Comparison of ENCODE assay signal across 8 cellular contexts in genomic region chr20:31602779-31603441, GRCh38. TPM values are rescaled to one million over a fixed set of nuclear protein-coding genes. Genes with fewer than 3 reads are reported as not detected.
A peak's percentile ranks its signal among the peaks of the same experiment; 100 is the strongest.
DNase-seq lines count a peak whose midpoint lies in the region; ATAC-seq, FAIRE-seq and TF ChIP-seq lines count a peak whose summit lies in the region.

No MANE protein-coding gene starts in this region.

- peak overlapping the region; percentile 72 to 82 (median 77) for H3K4me3 Mint-ChIP-seq in nephron

- CTCF ChIA-PET in GM12878 (lab: Yijun Ruan, JAX): interaction anchor here (1.2 to 18.6 kb wide), 4 partner anchors 10 to 39 kb away, joined by 4 to 958 read pairs (median 25); no protein-coding TSS in a partner anchor

- BruUV-seq in GM12878 (replicated peaks; lab: Mats Ljungman, UMichigan): no TSS peak

- H3K9ac ChIP-seq in GM12878 (ENCODE audit: control insufficient read depth, insufficient read depth, low read length): no peak overlapping the region

- intact Hi-C loops in GM12878 (cut with micrococcal nuclease; ENCODE audit: unreplicated experiment) (no loop called here), lower leg skin (cut with DNase I; ENCODE audit: low total_unique reads) (no loop called here)

- WGBS in GM12878 (ENCODE audit: insufficient coverage, insufficient replicate concordance, low lambda C conversion rate, missing lambda C conversion rate): under 1% methylated on average over 17 of the region's 17 CpGs
- 68 to 77% methylated on average over 17 of the region's 17 CpGs for WGBS in lower leg skin, 2 donors

- H3K4me3 ChIP-seq in GM12878 (no peak overlapping the region), lower leg skin (ENCODE audit: low read depth, poor library complexity, severe bottlenecking) (no peak overlapping the region)

- H3K27ac ChIP-seq in GM12878 (ENCODE audit: control insufficient read depth, insufficient read depth): no peak overlapping the region

- no peaks in the 10 kb centered on the region for H3K79me2 ChIP-seq in GM12878 (ENCODE audit: control insufficient read depth, insufficient read depth, low read length)

- POLR2A ChIA-PET in GM12878 (lab: Charles Lee): interaction anchor here (1.7 to 2.0 kb wide), 2 partner anchors 9 to 30 kb away, joined by 6 to 16 read pairs; no protein-coding TSS in a partner anchor

- no peak for TF ChIP-seq RAD21 in GM12878 (IDR thresholded peaks at IDR 0.05; ENCODE audit: insufficient read depth, low read depth, low read length)

- FAIRE-seq in GM12878 (lab: Jason Lieb, UNC): peak; percentile 88

- no peaks in the 10 kb centered on the region for H4K20me1 ChIP-seq in GM12878 (ENCODE audit: control insufficient read depth, insufficient read depth)

- peak in 1 of 2 experiments; percentile 15; a peak in 1 of 4 replicates for TF ChIP-seq EP300 in GM12878 (IDR thresholded peaks at IDR 0.05; ENCODE audit: borderline replicate concordance in 1 of 2, control insufficient read depth in 1 of 2, low read depth in 2 of 2, low read length in 2 of 2)

- SMC1A ChIA-PET in GM12878 (lab: Charles Lee; ENCODE audit: uncharacterized antibody, unreplicated experiment): interaction anchor here (0.6 to 1.0 kb wide), 3 partner anchors 9 to 40 kb away, joined by 3 to 6 read pairs (median 3); no protein-coding TSS in a partner anchor

- no peak overlapping the region for H2AFZ ChIP-seq in GM12878 (ENCODE audit: control insufficient read depth, low read depth, low read length)

- peak overlapping the region; percentile 95 to 99 (median 96) for H3K27ac Mint-ChIP-seq in nephron

- H3K9me3 ChIP-seq in GM12878 (replicated peaks; ENCODE audit: control insufficient read depth, insufficient read depth, low read length): no peaks in the 10 kb centered on the region; the same call in 2 of the 3 replicates

- in situ Hi-C loops in GM12878 (cut with MboI): no loop called here

- ATAC-seq in HG03025 (IDR thresholded peaks at IDR 0.05; ENCODE audit: low FRiP score, unreplicated experiment) (peak; percentile 52), GM12878 (peak; percentile 76)

- H3K27me3 Mint-ChIP-seq in nephron (ENCODE audit: low read depth): peaks cover 3% of the 10 kb centered on the region

- TF ChIP-seq POLR2A in GM12878 (IDR thresholded peaks at IDR 0.05; ENCODE audit: low read depth, low read length): no peak
- TF ChIP-seq POLR2A in lower leg skin (IDR thresholded peaks at IDR 0.05): no peak

- peaks cover 27% of the 10 kb centered on the region for H3K4me1 Mint-ChIP-seq in nephron

- TF ChIP-seq CTCF in GM12878 (IDR thresholded peaks at IDR 0.05 in 2 of 3, conservative IDR thresholded peaks at IDR 0.05 in 1 of 3; ENCODE audit: control insufficient read depth in 2 of 3, extremely low read depth in 1 of 3, insufficient read depth in 1 of 3, low read depth in 3 of 3, low read length in 3 of 3) (no peak), nephron (IDR thresholded peaks at IDR 0.05; ENCODE audit: unreplicated experiment in 3 of 3) (no peak), lower leg skin (IDR thresholded peaks at IDR 0.05) (no peak)

- DNase-seq in activated naive CD4-positive, alpha-beta T cell treated with Interleukin-2 at 50 U/mL for 16 hours: peak; percentile 64
- DNase-seq in activated naive CD4-positive, alpha-beta T cell treated with anti-CD3 and anti-CD28 coated beads, Interleukin-2, amount 50 U/mL, for 16 hours: no peak
- DNase-seq in SIG-M5 treated with dmso at 0.1 percent for 504 hours (lab: John Stamatoyannopoulos, UW; ENCODE audit: unreplicated experiment): peak; percentile 91
- peak; percentile 51 for DNase-seq in GM12878 (ENCODE audit: low read depth, low spot score)
- DNase-seq in lower leg skin (ENCODE audit: low spot score in 2 of 2): no peak
- DNase-seq in NCI-H1694 treated with DMSO at 0.1 percent for 48 hours (lab: John Stamatoyannopoulos, UW): no peak

- peaks cover 10 to 13% of the 10 kb centered on the region in 2 experiments for H3K27me3 ChIP-seq in GM12878 (replicated peaks in 1 of 2; ENCODE audit: control insufficient read depth in 2 of 2, insufficient read depth in 2 of 2, low read length in 1 of 2)

- no peaks in the 10 kb centered on the region for H3K9me3 Mint-ChIP-seq in nephron

- H3K36me3 ChIP-seq in GM12878 (ENCODE audit: control insufficient read depth in 2 of 2, insufficient read depth in 2 of 2, low read length in 1 of 2): no peaks in the 10 kb centered on the region

- peak overlapping the region; percentile 40 for H3K4me2 ChIP-seq in GM12878 (ENCODE audit: control insufficient read depth, insufficient read depth)

- peaks cover 13% of the 10 kb centered on the region for H3K36me3 Mint-ChIP-seq in nephron (ENCODE audit: low read depth)

- RAD21 ChIA-PET in GM12878 (lab: Charles Lee; ENCODE audit: unreplicated experiment): interaction anchor here (0.6 to 1.9 kb wide), 4 partner anchors 14 to 34 kb away, joined by 3 to 8 read pairs (median 4); no protein-coding TSS in a partner anchor

- H3K4me1 ChIP-seq in GM12878 (ENCODE audit: control insufficient read depth, insufficient read depth, low read length): peaks cover 21% of the 10 kb centered on the region

TF ChIP-seq in GM12878, 131 proteins besides CTCF, POLR2A, EP300 and RAD21 (continues in another document):
- TF ChIP-seq BHLHE40 (IDR thresholded peaks at IDR 0.05; ENCODE audit: borderline replicate concordance in 1 of 2, low read depth in 2 of 2, low read length in 1 of 2) (peak in 1 of 2 experiments; percentile 14; a peak in 1 of 4 replicates), ZBTB4 (CRISPR knock-in tag; IDR thresholded peaks at IDR 0.05) (no peak), ZBED1 (IDR thresholded peaks at IDR 0.05; ENCODE audit: borderline replicate concordance) (peak; percentile 49; the same call in 1 of the 2 replicates)

RNA-seq across cellular contexts. Expression of gene ID1, which starts 2.2 kb away (rescaled TPM):
- 0.56 and 1.1 TPM in 2 replicates for total RNA-seq in GM12878 (2013; cell fraction: nucleolus; rRNA removed)
- total RNA-seq in GM12878 (2014; rRNA removed) (0.38 and 0.56 TPM in 2 replicates), GM12878 (2014; rRNA removed; fragmentation: Illumina TruSeq; extraction: Trizol) (0.13 and 0.14 TPM in 2 replicates), GM12878 (2021) (0.49 and 1.0 TPM in 2 replicates), lower leg skin (100 to 1,000 TPM; 237 to 353 (median 301) TPM)
- polyA plus RNA-seq in GM12878 (2011; ENCODE audit: low read depth): not detected
- polyA plus RNA-seq in GM12878 (2011; rRNA removed) (0.31 TPM in 1 of 2 replicates, not detected in the other), GM12878 (2014; fragmentation: Illumina TruSeq; extraction: Trizol) (not detected in 2 replicates), GM12878 (2014; fragmentation: Nextera tagmentation; extraction: Ambion mirVana) (under 1 TPM in 1 of 2 experiments, not detected in 1; 0.09 TPM), GM12878 (2014; rRNA removed) (0.46 and 0.71 TPM in 2 replicates), GM12878 (2016; fragmentation: Nextera tagmentation; extraction: Ambion mirVana) (1 to 10 TPM in 1 of 2 experiments, under 1 TPM in 1; 0.87 to 1.3 TPM)
- 1.1 and 1.2 TPM in 2 replicates for polyA plus RNA-seq in GM12878 (2011; cell fraction: cytosol; rRNA removed)
- polyA plus RNA-seq in GM12878 (2011; cell fraction: nucleus; rRNA removed): 1.2 and 1.7 TPM in 2 replicates
- polyA plus RNA-seq in GM12878 (2012): 0.15 and 0.21 TPM in 2 replicates
- 0.62 TPM in 1 of 2 replicates, not detected in the other for polyA minus RNA-seq in GM12878 (2011; rRNA and poly(A)+ RNA removed)
- polyA minus RNA-seq in GM12878 (2011; cell fraction: cytosol; rRNA and poly(A)+ RNA removed): 8.9 and 10.8 TPM in 2 replicates
- polyA minus RNA-seq in GM12878 (2011; cell fraction: nucleus; rRNA and poly(A)+ RNA removed): 1.7 and 4.2 TPM in 2 replicates

RNA-seq across cellular contexts. Expression of gene COX4I2, which starts 34.8 kb away (rescaled TPM):
- not detected in 2 replicates for total RNA-seq in GM12878 (2013; cell fraction: nucleolus; rRNA removed)
- total RNA-seq in GM12878 (2014; rRNA removed) (not detected in 2 replicates), GM12878 (2014; rRNA removed; fragmentation: Illumina TruSeq; extraction: Trizol) (not detected in 2 replicates), GM12878 (2021) (not detected in 2 replicates), lower leg skin (10 to 100 TPM in 1 of 4 donors, 1 to 10 TPM in 2, under 1 TPM in 1; 0.67 to 19.0 (median 3.3) TPM)
- polyA plus RNA-seq in GM12878 (2011; ENCODE audit: low read depth): not detected
- polyA plus RNA-seq in GM12878 (2011; rRNA removed) (not detected in 2 replicates), GM12878 (2014; fragmentation: Illumina TruSeq; extraction: Trizol) (not detected in 2 replicates), GM12878 (2014; fragmentation: Nextera tagmentation; extraction: Ambion mirVana) (not detected), GM12878 (2014; rRNA removed) (0.34 TPM in 1 of 2 replicates, not detected in the other), GM12878 (2016; fragmentation: Nextera tagmentation; extraction: Ambion mirVana) (not detected)
- 0.12 and 0.19 TPM in 2 replicates for polyA plus RNA-seq in GM12878 (2011; cell fraction: cytosol; rRNA removed)
- not detected in 2 replicates for polyA plus RNA-seq in GM12878 (2011; cell fraction: nucleus; rRNA removed)
- 0.25 and 0.34 TPM in 2 replicates for polyA plus RNA-seq in GM12878 (2012)
- not detected in 2 replicates for polyA minus RNA-seq in GM12878 (2011; rRNA and poly(A)+ RNA removed)
- not detected in 2 replicates for polyA minus RNA-seq in GM12878 (2011; cell fraction: cytosol; rRNA and poly(A)+ RNA removed)
- polyA minus RNA-seq in GM12878 (2011; cell fraction: nucleus; rRNA and poly(A)+ RNA removed): not detected in 2 replicates

Comparison
In these comparisons a context has a peak if more than half of its experiments do, and no peak if none do; other contexts are left out.
1. DNase-seq: peak in activated naive CD4-positive, alpha-beta T cell treated with Interleukin-2 at 50 U/mL for 16 hours (single experiment), SIG-M5 treated with dmso at 0.1 percent for 504 hours (single experiment) and GM12878 (single experiment); none in activated naive CD4-positive, alpha-beta T cell treated with anti-CD3 and anti-CD28 coated beads, Interleukin-2, amount 50 U/mL, for 16 hours (single experiment), lower leg skin (0 of 2) and NCI-H1694 treated with DMSO at 0.1 percent for 48 hours (single experiment).
2. RNA of gene ID1, which starts 2.2 kb away (total RNA-seq): 237 to 353 TPM in lower leg skin; 0.13 to 1.1 TPM in GM12878; every median in the first group is over 100 times any median in the second.